8 cellular contexts compared by ENCODE assay signal in genomic region chr19:18940791-18941627, GRCh38. TPM values are rescaled to one million over a fixed set of nuclear protein-coding genes. Genes with fewer than 3 reads are reported as not detected.
DNase-seq lines count a peak whose midpoint lies in the region; ATAC-seq and TF ChIP-seq lines count a peak whose summit lies in the region.

Gene HOMER3, minus strand, starts transcription at chr19:18941217. Its CDS starts 2,235 bp downstream, at chr19:18938982.

- peaks cover 24% of the 10 kb centered on the region for H3K27me3 Mint-ChIP-seq in CD8-positive, alpha-beta T cell (ENCODE audit: low read depth)
- peaks cover 14% of the 10 kb centered on the region for H3K27me3 Mint-ChIP-seq in activated naive CD4-positive, alpha-beta T cell treated with anti-CD3 and anti-CD28 coated beads, Interleukin-2, amount 50 U/mL, for 24 hours

- no peak within 1 kb of the TSS for H3K4me3 ChIP-seq in CD8-positive, alpha-beta T cell (ENCODE audit: low read depth, low read length)

- POLR2A ChIA-PET in CD8-positive, alpha-beta T cell (lab: Charles Lee) = no interaction called here

- no peaks in the 10 kb centered on the region for H3K9me3 Mint-ChIP-seq in CD8-positive, alpha-beta T cell
- no peaks in the 10 kb centered on the region for H3K9me3 Mint-ChIP-seq in activated naive CD4-positive, alpha-beta T cell treated with anti-CD3 and anti-CD28 coated beads, Interleukin-2, amount 50 U/mL, for 24 hours

- no peaks in the 10 kb centered on the region for H3K9me3 ChIP-seq in CD8-positive, alpha-beta T cell (ENCODE audit: low read length)

- H3K4me1 Mint-ChIP-seq in CD8-positive, alpha-beta T cell (ENCODE audit: low read depth) = peaks cover 8% of the 10 kb centered on the region
- H3K4me1 Mint-ChIP-seq in activated naive CD4-positive, alpha-beta T cell treated with anti-CD3 and anti-CD28 coated beads, Interleukin-2, amount 50 U/mL, for 24 hours = peaks cover 7% of the 10 kb centered on the region

- no peaks in the 10 kb centered on the region for H3K36me3 ChIP-seq in CD8-positive, alpha-beta T cell (ENCODE audit: insufficient read depth, low read length)

- ATAC-seq in CD8-positive, alpha-beta T cell = peak; percentile 87
- ATAC-seq in GM18868 (IDR thresholded peaks at IDR 0.05; ENCODE audit: unreplicated experiment) = no peak

- peaks cover 10% of the 10 kb centered on the region for H3K4me1 ChIP-seq in CD8-positive, alpha-beta T cell (ENCODE audit: insufficient read depth, low read length)

- CTCF ChIA-PET in CD8-positive, alpha-beta T cell (lab: Charles Lee) = no interaction called here

- no peak for TF ChIP-seq CTCF in CD8-positive, alpha-beta T cell (IDR thresholded peaks at IDR 0.05)

- H3K36me3 Mint-ChIP-seq in CD8-positive, alpha-beta T cell = no peaks in the 10 kb centered on the region
- H3K36me3 Mint-ChIP-seq in activated naive CD4-positive, alpha-beta T cell treated with anti-CD3 and anti-CD28 coated beads, Interleukin-2, amount 50 U/mL, for 24 hours = no peaks in the 10 kb centered on the region

- H3K27me3 ChIP-seq in CD8-positive, alpha-beta T cell (ENCODE audit: insufficient read depth, low read length) = peaks cover 4% of the 10 kb centered on the region

- H3K4me3 Mint-ChIP-seq in CD8-positive, alpha-beta T cell = peak within 1 kb of the TSS; percentile 69
- H3K4me3 Mint-ChIP-seq in activated naive CD4-positive, alpha-beta T cell treated with anti-CD3 and anti-CD28 coated beads, Interleukin-2, amount 50 U/mL, for 24 hours = peak within 1 kb of the TSS; percentile 67

- peak; percentile 53 to 85 (median 72) for DNase-seq in CD8-positive, alpha-beta T cell
- DNase-seq in HK-2 (ENCODE audit: unreplicated experiment) (peak; percentile 77), SK-MEL-5 (ENCODE audit: low read depth, low spot score) (peak; percentile 56), glomerular visceral epithelial cell (ENCODE audit: extremely low spot score) (peak; percentile 70), occipital lobe (lab: John Stamatoyannopoulos, UW) (peak; percentile 45), substantia nigra (lab: John Stamatoyannopoulos, UW) (peak in 45 of 49 donors; percentile 30 to 86 (median 69))

- in situ Hi-C loops in SK-MEL-5 (cut with HindIII; ENCODE audit: low pct_unique_long_range_greater_than_20kb, low sequenced_read_pairs) = no loop called here

- intact Hi-C loops in CD8-positive, alpha-beta T cell (cut with DNase I, micrococcal nuclease) = loop anchor here (1.0 to 10.0 kb wide), 3 partner anchors 22 to 346 kb away; partner anchors contain the start of genes COPE (in 2 of the 2) and DDX49 (in 2 of the 2)

- H3K27ac Mint-ChIP-seq in CD8-positive, alpha-beta T cell = no peak within 1 kb of the TSS
- no peak within 1 kb of the TSS for H3K27ac Mint-ChIP-seq in activated naive CD4-positive, alpha-beta T cell treated with anti-CD3 and anti-CD28 coated beads, Interleukin-2, amount 50 U/mL, for 24 hours

- H3K27ac ChIP-seq in CD8-positive, alpha-beta T cell (ENCODE audit: low read depth, low read length) = no peak within 1 kb of the TSS
- H3K27ac ChIP-seq in substantia nigra (ENCODE audit: low read depth, low read length, poor library complexity, severe bottlenecking) = peak within 1 kb of the TSS; percentile 79

RNA-seq across cellular contexts. Expression of gene HOMER3, which starts in this region (rescaled TPM):
- under 1 TPM in 1 of 2 experiments, not detected in 1; 0.90 TPM for total RNA-seq in CD8-positive, alpha-beta T cell
- 21.0 and 30.2 TPM in 2 replicates for total RNA-seq in SK-MEL-5 (2014; rRNA removed; shearing (Covaris generic))
- polyA plus RNA-seq in SK-MEL-5 (2015; cell fraction: cytosol; rRNA removed) = 30.5 and 35.5 TPM in 2 replicates
- polyA plus RNA-seq in SK-MEL-5 (2015; cell fraction: nucleus; rRNA removed) = 32.5 and 47.5 TPM in 2 replicates
- total RNA-seq in occipital lobe = 12.8 TPM

Comparison
In these comparisons a context has a peak if more than half of its experiments do, and no peak if none do; other contexts are left out.
1. Peak in DNase-seq and ATAC-seq in CD8-positive, alpha-beta T cell; RNA of the gene not detected or under 1 TPM.